In genomic region chr14:25993830-25994229, GRCh38 we compare ENCODE assay signal across 24 cellular contexts.
"Had no signal": no experiment of that assay in that cellular context is flagged by ENCODE, and none has a peak within 500 bp of the region (broad histone marks: within the 10 kb centered on the region; RNA-seq: fewer than 3 reads in every experiment).

No MANE protein-coding gene starts in this region.

- H3K9me3 ChIP-seq: colonic mucosa, esophagus muscularis mucosa, esophagus squamous epithelium, gastrocnemius medialis, gastroesophageal sphincter, heart left ventricle, heart right ventricle had no signal

- H3K4me3 ChIP-seq: colonic mucosa, coronary artery, dorsolateral prefrontal cortex, esophagus muscularis mucosa, esophagus squamous epithelium, gastrocnemius medialis, gastroesophageal sphincter, heart left ventricle, heart right ventricle had no signal

- DNase-seq: colonic mucosa; cortex of kidney; dermis blood vessel endothelial cell; dorsolateral prefrontal cortex; effector CD8-positive, alpha-beta T cell; effector memory CD4-positive, alpha-beta T cell; effector memory CD8-positive, alpha-beta T cell; endodermal cell; erythroblast; esophagus squamous epithelium; foreskin fibroblast; foreskin keratinocyte; foreskin melanocyte; gastrocnemius medialis; glutamatergic neuron; head of caudate nucleus; heart left ventricle; heart right ventricle had no signal

- H3K27ac Mint-ChIP-seq: dendritic cell treated with granulocyte-macrophage colony-stimulating factor and Interleukin-4, amounts not matched to agents 40 ng/mL and 50 ng/mL, for 4 days; effector memory CD8-positive, alpha-beta T cell; endodermal cell had no signal

- H3K27me3 ChIP-seq: colonic mucosa, dorsolateral prefrontal cortex, esophagus muscularis mucosa, esophagus squamous epithelium, foreskin keratinocyte, gastrocnemius medialis, gastroesophageal sphincter, heart left ventricle, heart right ventricle had no signal

- ATAC-seq: effector memory CD8-positive, alpha-beta T cell; esophagus mucosa; foreskin keratinocyte; gastrocnemius medialis; gastroesophageal sphincter; heart left ventricle; heart right ventricle had no signal

- H3K4me1 Mint-ChIP-seq: endodermal cell had no signal

- H3K27me3 Mint-ChIP-seq: dendritic cell treated with granulocyte-macrophage colony-stimulating factor and Interleukin-4, amounts not matched to agents 40 ng/mL and 50 ng/mL, for 4 days; effector memory CD8-positive, alpha-beta T cell had no signal

- H3K4me3 Mint-ChIP-seq: dendritic cell treated with granulocyte-macrophage colony-stimulating factor and Interleukin-4, amounts not matched to agents 40 ng/mL and 50 ng/mL, for 4 days; effector memory CD8-positive, alpha-beta T cell; endodermal cell had no signal

- H3K9me3 Mint-ChIP-seq: endodermal cell had no signal

- H3K4me1 ChIP-seq: colonic mucosa, esophagus muscularis mucosa, esophagus squamous epithelium, foreskin keratinocyte, gastrocnemius medialis, gastroesophageal sphincter, heart left ventricle, heart right ventricle had no signal

- H3K36me3 ChIP-seq: colonic mucosa, esophagus muscularis mucosa, esophagus squamous epithelium, gastrocnemius medialis, gastroesophageal sphincter, heart left ventricle, heart right ventricle had no signal

- H3K27ac ChIP-seq: colonic mucosa, coronary artery, dorsolateral prefrontal cortex, epithelial cell of prostate, esophagus muscularis mucosa, esophagus squamous epithelium, foreskin keratinocyte, gastrocnemius medialis, gastroesophageal sphincter, heart left ventricle, heart right ventricle had no signal
